24 cellular contexts compared by ENCODE assay signal in genomic region chr22:38415046-38415445, GRCh38. TPM values are rescaled to one million over a fixed set of nuclear protein-coding genes. Genes with fewer than 3 reads are reported as not detected.
DNase-seq lines count a peak whose midpoint lies in the region; ATAC-seq, FAIRE-seq and TF ChIP-seq lines count a peak whose summit lies in the region.
"Had no signal": no experiment of that assay in that cellular context is flagged by ENCODE, and none has a peak within 500 bp of the region (broad histone marks: within the 10 kb centered on the region; RNA-seq: fewer than 3 reads in every experiment).

No MANE protein-coding gene starts in this region.

- H3K9me3 ChIP-seq in RWPE2 (ENCODE audit: severe bottlenecking), result no peaks in the 10 kb centered on the region
- H3K9me3 ChIP-seq: esophagus squamous epithelium, gastroesophageal sphincter, thoracic aorta had no signal

- no peaks in the 10 kb centered on the region for H3K36me3 ChIP-seq in RWPE2 (ENCODE audit: low read depth)
- H3K36me3 ChIP-seq: esophagus squamous epithelium, gastroesophageal sphincter, thoracic aorta had no signal

- no peaks in the 10 kb centered on the region for H3K4me1 Mint-ChIP-seq in progenitor cell of endocrine pancreas (ENCODE audit: low read depth)

- H3K27ac ChIP-seq in RWPE2 (ENCODE audit: poor library complexity, severe bottlenecking), result no peak overlapping the region
- H3K27ac ChIP-seq: esophagus squamous epithelium, gastroesophageal sphincter, skin epidermis, thoracic aorta had no signal

- peaks cover 3% of the 10 kb centered on the region for H3K9me3 Mint-ChIP-seq in progenitor cell of endocrine pancreas (ENCODE audit: low read depth)
- H3K9me3 Mint-ChIP-seq: activated naive CD4-positive, alpha-beta T cell treated with anti-CD3 and anti-CD28 coated beads, Interleukin-2, amount 50 U/mL, for 72 hours; effector memory CD8-positive, alpha-beta T cell; stimulated activated memory B cell treated with anti-CD40 and anti-IgM and Interleukin-4, amounts not matched to agents 10 μg/mL and 1 μg/mL and 100 μg/mL, for 72 hours had no signal

- no peak for TF ChIP-seq POLR2A in H54 (IDR thresholded peaks at IDR 0.05; ENCODE audit: low read depth, low read length)

- TF ChIP-seq CTCF in RWPE2 (IDR thresholded peaks at IDR 0.05; ENCODE audit: poor library complexity, severe bottlenecking) (no peak), progenitor cell of endocrine pancreas (IDR thresholded peaks at IDR 0.05; ENCODE audit: unreplicated experiment) (no peak)

- H3K36me3 Mint-ChIP-seq in progenitor cell of endocrine pancreas (ENCODE audit: insufficient read depth), result no peaks in the 10 kb centered on the region
- H3K36me3 Mint-ChIP-seq: activated naive CD4-positive, alpha-beta T cell treated with anti-CD3 and anti-CD28 coated beads, Interleukin-2, amount 50 U/mL, for 72 hours; stimulated activated memory B cell treated with anti-CD40 and anti-IgM and Interleukin-4, amounts not matched to agents 10 μg/mL and 1 μg/mL and 100 μg/mL, for 72 hours had no signal

- H3K27me3 ChIP-seq in RWPE2 (ENCODE audit: insufficient read depth, poor library complexity, severe bottlenecking), result no peaks in the 10 kb centered on the region

- no peaks in the 10 kb centered on the region for H3K4me1 ChIP-seq in RWPE2 (ENCODE audit: insufficient read depth, poor library complexity, severe bottlenecking)

- H3K4me3 ChIP-seq in RWPE2 (ENCODE audit: severe bottlenecking), result no peak overlapping the region
- H3K4me3 ChIP-seq: esophagus squamous epithelium, gastroesophageal sphincter, skin epidermis, thoracic aorta had no signal

- no peak for FAIRE-seq in H54 (lab: Jason Lieb, UNC)
- FAIRE-seq in urothelium cell line (lab: Jason Lieb, UNC), result no peak
- FAIRE-seq: G401.6 had no signal

- peaks cover 12% of the 10 kb centered on the region for H3K27me3 Mint-ChIP-seq in progenitor cell of endocrine pancreas

- H3K4me3 Mint-ChIP-seq in progenitor cell of endocrine pancreas (ENCODE audit: low read depth), result no peak overlapping the region
- H3K4me3 Mint-ChIP-seq: effector memory CD8-positive, alpha-beta T cell; nephron; stimulated activated memory B cell treated with anti-CD40 and anti-IgM and Interleukin-4, amounts not matched to agents 10 μg/mL and 1 μg/mL and 100 μg/mL, for 72 hours had no signal

- peak overlapping the region; percentile 88 for H3K27ac Mint-ChIP-seq in progenitor cell of endocrine pancreas
- H3K27ac Mint-ChIP-seq: activated naive CD4-positive, alpha-beta T cell treated with anti-CD3 and anti-CD28 coated beads, Interleukin-2, amount 50 U/mL, for 72 hours; nephron; stimulated activated memory B cell treated with anti-CD40 and anti-IgM and Interleukin-4, amounts not matched to agents 10 μg/mL and 1 μg/mL and 100 μg/mL, for 72 hours had no signal

- DNase-seq in RWPE2 (ENCODE audit: low spot score) (peak; percentile 37), ecto neural progenitor cell (ENCODE audit: low spot score) (peak; percentile 43), iPS-NIHi11 (ENCODE audit: low spot score) (peak; percentile 20), progenitor cell of endocrine pancreas (ENCODE audit: low spot score, unreplicated experiment) (peak; percentile 5), GDM1 (lab: John Stamatoyannopoulos, UW) (no peak), H54 (ENCODE audit: insufficient read length, low spot score) (no peak), urothelium cell line (ENCODE audit: low spot score) (no peak)
- DNase-seq: effector memory CD8-positive, alpha-beta T cell; esophagus squamous epithelium; Kasumi-1; NCI-H1930; NCI-H226; NCI-H774; SHP77; T1000 had no signal

- ATAC-seq in RWPE2 (ENCODE audit: low read depth) (no peak), HG03565 (IDR thresholded peaks at IDR 0.05; ENCODE audit: unreplicated experiment) (no peak)
- ATAC-seq: activated CD4-positive, CD25-positive, alpha-beta regulatory T cell treated with anti-CD3 and anti-CD28 coated beads, Interleukin-2, amount 50 U/mL, for 24 hours; activated naive CD4-positive, alpha-beta T cell treated with anti-CD3 and anti-CD28 coated beads, Interleukin-2, amount 50 U/mL, for 72 hours; effector memory CD8-positive, alpha-beta T cell; gastroesophageal sphincter had no signal

RNA-seq across cellular contexts. Expression of gene KCNJ4, which starts 40.0 kb away (rescaled TPM):
- total RNA-seq in progenitor cell of endocrine pancreas, result 1.7 and 2.2 TPM in 2 replicates
- total RNA-seq: activated naive CD4-positive, alpha-beta T cell treated with anti-CD3 and anti-CD28 coated beads, Interleukin-2, amount 50 U/mL, for 72 hours; esophagus squamous epithelium; gastroesophageal sphincter; thoracic aorta had no signal

RNA-seq across cellular contexts. Expression of gene KDELR3, which starts 52.9 kb away (rescaled TPM):
- total RNA-seq in progenitor cell of endocrine pancreas, result 5.7 and 6.3 TPM in 2 replicates

Comparison
In these comparisons a context has a peak if more than half of its experiments do, and no peak if none do; other contexts are left out.
1. DNase-seq: peak in RWPE2 (single experiment), ecto neural progenitor cell (single experiment), iPS-NIHi11 (single experiment) and progenitor cell of endocrine pancreas (single experiment); none in GDM1 (single experiment), H54 (single experiment) and urothelium cell line (single experiment).